27 cellular contexts compared by ENCODE assay signal in genomic region chr11:33582636-33583325, GRCh38.
"Had no signal": no experiment of that assay in that cellular context is flagged by ENCODE, and none has a peak within 500 bp of the region (broad histone marks: within the 10 kb centered on the region; RNA-seq: fewer than 3 reads in every experiment).

No MANE protein-coding gene starts in this region.

- ATAC-seq: activated CD4-positive, alpha-beta T cell treated with anti-CD3 and anti-CD28 coated beads for 36 hours; activated CD8-positive, alpha-beta T cell treated with anti-CD3 and anti-CD28 coated beads for 36 hours; Panc1; Right ventricle myocardium inferior; T-cell had no signal

- H3K4me3 ChIP-seq: cardiac muscle cell, SK-N-MC had no signal

- DNase-seq: activated CD4-positive, alpha-beta T cell treated with anti-CD3 and anti-CD28 coated beads for 36 hours; activated CD8-positive, alpha-beta memory T cell treated with anti-CD3 and anti-CD28 coated beads, Interleukin-2, amount 50 U/mL, for 4 hours; activated CD8-positive, alpha-beta T cell treated with anti-CD3 and anti-CD28 coated beads for 36 hours; activated gamma-delta T cell treated with Interleukin-2 at 50 U/mL for 16 hours; activated naive CD4-positive, alpha-beta T cell treated with anti-CD3 and anti-CD28 coated beads, Interleukin-2, amount 10 ng/mL, durations not matched to agents 7 days and 5 days; activated naive CD8-positive, alpha-beta T cell treated with anti-CD3 and anti-CD28 coated beads for 36 hours; activated T-cell treated with anti-CD3 and anti-CD28 coated beads, Interleukin-2, amount 50 U/mL, for 72 hours; brain microvascular endothelial cell; Karpas-422; NCI-H1048; NCI-H146; NCI-H1930; NCI-H2171; NCI-H2227 treated with DMSO at 0.1 percent for 48 hours; NCI-H526 treated with DMSO at 0.1 percent for 48 hours; NCI-H82; NK-92 treated with Interleukin-12 subunit alpha and Interleukin-12 subunit beta, amount 100 ng/mL, for 24 hours; OCI-M1; RPMI8226; T-cell; T-helper 2 cell; T1000 had no signal

- H3K27me3 ChIP-seq: brain microvascular endothelial cell, cardiac muscle cell had no signal

- H3K27ac ChIP-seq: brain microvascular endothelial cell, cardiac muscle cell, SK-N-MC, VCaP had no signal

- H3K36me3 ChIP-seq: cardiac muscle cell had no signal
